Comparison of ENCODE assay signal across 1 cellular context in the genomic region with DNA sequence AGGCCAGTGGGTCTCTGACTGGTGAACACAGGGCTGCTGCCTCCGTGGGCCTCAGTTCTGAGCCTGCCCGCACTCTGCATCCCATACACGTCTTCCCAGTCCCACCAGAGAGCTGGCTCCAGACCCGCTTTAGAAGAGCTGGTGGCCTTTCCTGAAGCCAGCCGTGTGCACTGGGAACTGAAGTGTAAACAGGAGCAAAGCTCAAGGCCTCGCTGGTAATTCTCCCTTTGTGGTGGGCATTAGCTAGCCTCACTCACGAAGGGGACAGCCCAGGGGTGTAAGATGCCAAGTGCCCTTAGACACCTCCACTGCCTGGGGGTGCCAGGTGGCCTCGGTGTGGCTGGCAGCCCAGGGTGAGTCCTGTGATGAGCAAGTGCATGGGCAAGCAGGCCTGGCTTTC.
TF ChIP-seq lines count a peak whose summit lies in the region.

No MANE protein-coding gene starts in this region.

TF ChIP-seq in HepG2, 621 proteins besides CTCF, POLR2A, EP300 and RAD21 (continued from another document and continues in another):
- TF ChIP-seq, protein P1, sequence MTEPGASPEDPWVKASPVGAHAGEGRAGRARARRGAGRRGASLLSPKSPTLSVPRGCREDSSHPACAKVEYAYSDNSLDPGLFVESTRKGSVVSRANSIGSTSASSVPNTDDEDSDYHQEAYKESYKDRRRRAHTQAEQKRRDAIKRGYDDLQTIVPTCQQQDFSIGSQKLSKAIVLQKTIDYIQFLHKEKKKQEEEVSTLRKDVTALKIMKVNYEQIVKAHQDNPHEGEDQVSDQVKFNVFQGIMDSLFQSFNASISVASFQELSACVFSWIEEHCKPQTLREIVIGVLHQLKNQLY (CRISPR knock-in tag; IDR thresholded peaks at IDR 0.05) = 0 out of 2 replicates have a peak, but pooled peaks have one; percentile 29
- TF ChIP-seq RBAK (CRISPR knock-in tag; IDR thresholded peaks at IDR 0.05) (no peak), ZFP82 (CRISPR knock-in tag; IDR thresholded peaks at IDR 0.05; ENCODE audit: borderline replicate concordance) (no peak), MATR3 (CRISPR knock-in tag; IDR thresholded peaks at IDR 0.05) (no peak), MED13 (CRISPR knock-in tag; IDR thresholded peaks at IDR 0.05) (no peak), HOXA3 (CRISPR knock-in tag; IDR thresholded peaks at IDR 0.05) (peak; percentile 44), ZNF790 (CRISPR knock-in tag; IDR thresholded peaks at IDR 0.05; ENCODE audit: borderline replicate concordance) (no peak), ZNF224 (CRISPR knock-in tag; IDR thresholded peaks at IDR 0.05) (0 out of 2 replicates have a peak, but pooled peaks have one; percentile 37), NFIB (CRISPR knock-in tag; IDR thresholded peaks at IDR 0.05; ENCODE audit: borderline replicate concordance) (no peak), HMG20A (CRISPR knock-in tag; IDR thresholded peaks at IDR 0.05; ENCODE audit: borderline replicate concordance) (peak; percentile 47; the same call in 1 of the 2 replicates), NFKB2 (CRISPR knock-in tag; IDR thresholded peaks at IDR 0.05; ENCODE audit: borderline replicate concordance) (no peak), KDM1A (CRISPR knock-in tag; IDR thresholded peaks at IDR 0.05) (0 out of 2 replicates have a peak, but pooled peaks have one; percentile 23), HNF4A (CRISPR knock-in tag; IDR thresholded peaks at IDR 0.05) (peak; percentile 95), ZNF256 (CRISPR knock-in tag; conservative IDR thresholded peaks at IDR 0.05) (no peak), MED1 (CRISPR knock-in tag; IDR thresholded peaks at IDR 0.05) (peak; percentile 61), ATM (IDR thresholded peaks at IDR 0.05; ENCODE audit: borderline replicate concordance) (no peak), ZNF329 (CRISPR knock-in tag; IDR thresholded peaks at IDR 0.05; ENCODE audit: low read depth) (0 out of 2 replicates have a peak, but pooled peaks have one; percentile 23), MTA1 (CRISPR knock-in tag; IDR thresholded peaks at IDR 0.05; ENCODE audit: borderline replicate concordance) (peak; percentile 94; the same call in 1 of the 2 replicates), ZNF331 (CRISPR knock-in tag; IDR thresholded peaks at IDR 0.05) (peak; percentile 27; the same call in 1 of the 2 replicates), KLF6 (CRISPR knock-in tag; IDR thresholded peaks at IDR 0.05) (no peak), ZNF737 (CRISPR knock-in tag; IDR thresholded peaks at IDR 0.05; ENCODE audit: borderline replicate concordance) (no peak), MED8 (CRISPR knock-in tag; IDR thresholded peaks at IDR 0.05; ENCODE audit: insufficient replicate concordance) (no peak), YEATS4 (CRISPR knock-in tag; IDR thresholded peaks at IDR 0.05; ENCODE audit: borderline replicate concordance) (peak; percentile 44; the same call in 1 of the 2 replicates), SALL1 (CRISPR knock-in tag; IDR thresholded peaks at IDR 0.05) (peak; percentile 72)
- TF ChIP-seq, protein P2, sequence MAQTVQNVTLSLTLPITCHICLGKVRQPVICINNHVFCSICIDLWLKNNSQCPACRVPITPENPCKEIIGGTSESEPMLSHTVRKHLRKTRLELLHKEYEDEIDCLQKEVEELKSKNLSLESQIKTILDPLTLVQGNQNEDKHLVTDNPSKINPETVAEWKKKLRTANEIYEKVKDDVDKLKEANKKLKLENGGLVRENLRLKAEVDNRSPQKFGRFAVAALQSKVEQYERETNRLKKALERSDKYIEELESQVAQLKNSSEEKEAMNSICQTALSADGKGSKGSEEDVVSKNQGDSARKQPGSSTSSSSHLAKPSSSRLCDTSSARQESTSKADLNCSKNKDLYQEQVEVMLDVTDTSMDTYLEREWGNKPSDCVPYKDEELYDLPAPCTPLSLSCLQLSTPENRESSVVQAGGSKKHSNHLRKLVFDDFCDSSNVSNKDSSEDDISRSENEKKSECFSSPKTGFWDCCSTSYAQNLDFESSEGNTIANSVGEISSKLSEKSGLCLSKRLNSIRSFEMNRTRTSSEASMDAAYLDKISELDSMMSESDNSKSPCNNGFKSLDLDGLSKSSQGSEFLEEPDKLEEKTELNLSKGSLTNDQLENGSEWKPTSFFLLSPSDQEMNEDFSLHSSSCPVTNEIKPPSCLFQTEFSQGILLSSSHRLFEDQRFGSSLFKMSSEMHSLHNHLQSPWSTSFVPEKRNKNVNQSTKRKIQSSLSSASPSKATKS (CRISPR knock-in tag; IDR thresholded peaks at IDR 0.05) = no peak
- TF ChIP-seq, protein P3, sequence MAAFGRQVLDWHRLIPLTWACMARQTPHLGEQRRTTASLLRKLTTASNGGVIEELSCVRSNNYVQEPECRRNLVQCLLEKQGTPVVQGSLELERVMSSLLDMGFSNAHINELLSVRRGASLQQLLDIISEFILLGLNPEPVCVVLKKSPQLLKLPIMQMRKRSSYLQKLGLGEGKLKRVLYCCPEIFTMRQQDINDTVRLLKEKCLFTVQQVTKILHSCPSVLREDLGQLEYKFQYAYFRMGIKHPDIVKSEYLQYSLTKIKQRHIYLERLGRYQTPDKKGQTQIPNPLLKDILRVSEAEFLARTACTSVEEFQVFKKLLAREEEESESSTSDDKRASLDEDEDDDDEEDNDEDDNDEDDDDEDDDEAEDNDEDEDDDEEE (CRISPR knock-in tag; IDR thresholded peaks at IDR 0.05) = no peak
- TF ChIP-seq, protein P4, sequence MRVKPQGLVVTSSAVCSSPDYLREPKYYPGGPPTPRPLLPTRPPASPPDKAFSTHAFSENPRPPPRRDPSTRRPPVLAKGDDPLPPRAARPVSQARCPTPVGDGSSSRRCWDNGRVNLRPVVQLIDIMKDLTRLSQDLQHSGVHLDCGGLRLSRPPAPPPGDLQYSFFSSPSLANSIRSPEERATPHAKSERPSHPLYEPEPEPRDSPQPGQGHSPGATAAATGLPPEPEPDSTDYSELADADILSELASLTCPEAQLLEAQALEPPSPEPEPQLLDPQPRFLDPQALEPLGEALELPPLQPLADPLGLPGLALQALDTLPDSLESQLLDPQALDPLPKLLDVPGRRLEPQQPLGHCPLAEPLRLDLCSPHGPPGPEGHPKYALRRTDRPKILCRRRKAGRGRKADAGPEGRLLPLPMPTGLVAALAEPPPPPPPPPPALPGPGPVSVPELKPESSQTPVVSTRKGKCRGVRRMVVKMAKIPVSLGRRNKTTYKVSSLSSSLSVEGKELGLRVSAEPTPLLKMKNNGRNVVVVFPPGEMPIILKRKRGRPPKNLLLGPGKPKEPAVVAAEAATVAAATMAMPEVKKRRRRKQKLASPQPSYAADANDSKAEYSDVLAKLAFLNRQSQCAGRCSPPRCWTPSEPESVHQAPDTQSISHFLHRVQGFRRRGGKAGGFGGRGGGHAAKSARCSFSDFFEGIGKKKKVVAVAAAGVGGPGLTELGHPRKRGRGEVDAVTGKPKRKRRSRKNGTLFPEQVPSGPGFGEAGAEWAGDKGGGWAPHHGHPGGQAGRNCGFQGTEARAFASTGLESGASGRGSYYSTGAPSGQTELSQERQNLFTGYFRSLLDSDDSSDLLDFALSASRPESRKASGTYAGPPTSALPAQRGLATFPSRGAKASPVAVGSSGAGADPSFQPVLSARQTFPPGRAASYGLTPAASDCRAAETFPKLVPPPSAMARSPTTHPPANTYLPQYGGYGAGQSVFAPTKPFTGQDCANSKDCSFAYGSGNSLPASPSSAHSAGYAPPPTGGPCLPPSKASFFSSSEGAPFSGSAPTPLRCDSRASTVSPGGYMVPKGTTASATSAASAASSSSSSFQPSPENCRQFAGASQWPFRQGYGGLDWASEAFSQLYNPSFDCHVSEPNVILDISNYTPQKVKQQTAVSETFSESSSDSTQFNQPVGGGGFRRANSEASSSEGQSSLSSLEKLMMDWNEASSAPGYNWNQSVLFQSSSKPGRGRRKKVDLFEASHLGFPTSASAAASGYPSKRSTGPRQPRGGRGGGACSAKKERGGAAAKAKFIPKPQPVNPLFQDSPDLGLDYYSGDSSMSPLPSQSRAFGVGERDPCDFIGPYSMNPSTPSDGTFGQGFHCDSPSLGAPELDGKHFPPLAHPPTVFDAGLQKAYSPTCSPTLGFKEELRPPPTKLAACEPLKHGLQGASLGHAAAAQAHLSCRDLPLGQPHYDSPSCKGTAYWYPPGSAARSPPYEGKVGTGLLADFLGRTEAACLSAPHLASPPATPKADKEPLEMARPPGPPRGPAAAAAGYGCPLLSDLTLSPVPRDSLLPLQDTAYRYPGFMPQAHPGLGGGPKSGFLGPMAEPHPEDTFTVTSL (CRISPR knock-in tag; IDR thresholded peaks at IDR 0.05; ENCODE audit: borderline replicate concordance) = peak; percentile 68; the same call in 1 of the 2 replicates
- TF ChIP-seq, protein P5, sequence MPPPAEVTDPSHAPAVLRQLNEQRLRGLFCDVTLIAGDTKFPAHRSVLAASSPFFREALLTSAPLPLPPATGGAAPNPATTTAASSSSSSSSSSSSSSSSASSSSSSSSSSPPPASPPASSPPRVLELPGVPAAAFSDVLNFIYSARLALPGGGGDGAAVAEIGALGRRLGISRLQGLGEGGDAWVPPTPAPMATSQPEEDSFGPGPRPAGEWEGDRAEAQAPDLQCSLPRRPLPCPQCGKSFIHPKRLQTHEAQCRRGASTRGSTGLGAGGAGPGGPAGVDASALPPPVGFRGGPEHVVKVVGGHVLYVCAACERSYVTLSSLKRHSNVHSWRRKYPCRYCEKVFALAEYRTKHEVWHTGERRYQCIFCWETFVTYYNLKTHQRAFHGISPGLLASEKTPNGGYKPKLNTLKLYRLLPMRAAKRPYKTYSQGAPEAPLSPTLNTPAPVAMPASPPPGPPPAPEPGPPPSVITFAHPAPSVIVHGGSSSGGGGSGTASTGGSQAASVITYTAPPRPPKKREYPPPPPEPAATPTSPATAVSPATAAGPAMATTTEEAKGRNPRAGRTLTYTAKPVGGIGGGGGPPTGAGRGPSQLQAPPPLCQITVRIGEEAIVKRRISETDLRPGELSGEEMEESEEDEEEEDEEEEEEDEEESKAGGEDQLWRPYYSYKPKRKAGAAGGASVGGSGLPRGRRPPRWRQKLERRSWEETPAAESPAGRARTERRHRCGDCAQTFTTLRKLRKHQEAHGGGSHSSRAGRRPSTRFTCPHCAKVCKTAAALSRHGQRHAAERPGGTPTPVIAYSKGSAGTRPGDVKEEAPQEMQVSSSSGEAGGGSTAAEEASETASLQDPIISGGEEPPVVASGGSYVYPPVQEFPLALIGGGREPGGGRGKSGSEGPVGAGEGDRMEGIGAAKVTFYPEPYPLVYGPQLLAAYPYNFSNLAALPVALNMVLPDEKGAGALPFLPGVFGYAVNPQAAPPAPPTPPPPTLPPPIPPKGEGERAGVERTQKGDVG (CRISPR knock-in tag; IDR thresholded peaks at IDR 0.05; ENCODE audit: borderline replicate concordance) = no peak
- TF ChIP-seq, protein P6, sequence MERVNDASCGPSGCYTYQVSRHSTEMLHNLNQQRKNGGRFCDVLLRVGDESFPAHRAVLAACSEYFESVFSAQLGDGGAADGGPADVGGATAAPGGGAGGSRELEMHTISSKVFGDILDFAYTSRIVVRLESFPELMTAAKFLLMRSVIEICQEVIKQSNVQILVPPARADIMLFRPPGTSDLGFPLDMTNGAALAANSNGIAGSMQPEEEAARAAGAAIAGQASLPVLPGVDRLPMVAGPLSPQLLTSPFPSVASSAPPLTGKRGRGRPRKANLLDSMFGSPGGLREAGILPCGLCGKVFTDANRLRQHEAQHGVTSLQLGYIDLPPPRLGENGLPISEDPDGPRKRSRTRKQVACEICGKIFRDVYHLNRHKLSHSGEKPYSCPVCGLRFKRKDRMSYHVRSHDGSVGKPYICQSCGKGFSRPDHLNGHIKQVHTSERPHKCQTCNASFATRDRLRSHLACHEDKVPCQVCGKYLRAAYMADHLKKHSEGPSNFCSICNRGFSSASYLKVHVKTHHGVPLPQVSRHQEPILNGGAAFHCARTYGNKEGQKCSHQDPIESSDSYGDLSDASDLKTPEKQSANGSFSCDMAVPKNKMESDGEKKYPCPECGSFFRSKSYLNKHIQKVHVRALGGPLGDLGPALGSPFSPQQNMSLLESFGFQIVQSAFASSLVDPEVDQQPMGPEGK (CRISPR knock-in tag; IDR thresholded peaks at IDR 0.05) = peak; percentile 55; the same call in 1 of the 2 replicates
- TF ChIP-seq, protein P7, sequence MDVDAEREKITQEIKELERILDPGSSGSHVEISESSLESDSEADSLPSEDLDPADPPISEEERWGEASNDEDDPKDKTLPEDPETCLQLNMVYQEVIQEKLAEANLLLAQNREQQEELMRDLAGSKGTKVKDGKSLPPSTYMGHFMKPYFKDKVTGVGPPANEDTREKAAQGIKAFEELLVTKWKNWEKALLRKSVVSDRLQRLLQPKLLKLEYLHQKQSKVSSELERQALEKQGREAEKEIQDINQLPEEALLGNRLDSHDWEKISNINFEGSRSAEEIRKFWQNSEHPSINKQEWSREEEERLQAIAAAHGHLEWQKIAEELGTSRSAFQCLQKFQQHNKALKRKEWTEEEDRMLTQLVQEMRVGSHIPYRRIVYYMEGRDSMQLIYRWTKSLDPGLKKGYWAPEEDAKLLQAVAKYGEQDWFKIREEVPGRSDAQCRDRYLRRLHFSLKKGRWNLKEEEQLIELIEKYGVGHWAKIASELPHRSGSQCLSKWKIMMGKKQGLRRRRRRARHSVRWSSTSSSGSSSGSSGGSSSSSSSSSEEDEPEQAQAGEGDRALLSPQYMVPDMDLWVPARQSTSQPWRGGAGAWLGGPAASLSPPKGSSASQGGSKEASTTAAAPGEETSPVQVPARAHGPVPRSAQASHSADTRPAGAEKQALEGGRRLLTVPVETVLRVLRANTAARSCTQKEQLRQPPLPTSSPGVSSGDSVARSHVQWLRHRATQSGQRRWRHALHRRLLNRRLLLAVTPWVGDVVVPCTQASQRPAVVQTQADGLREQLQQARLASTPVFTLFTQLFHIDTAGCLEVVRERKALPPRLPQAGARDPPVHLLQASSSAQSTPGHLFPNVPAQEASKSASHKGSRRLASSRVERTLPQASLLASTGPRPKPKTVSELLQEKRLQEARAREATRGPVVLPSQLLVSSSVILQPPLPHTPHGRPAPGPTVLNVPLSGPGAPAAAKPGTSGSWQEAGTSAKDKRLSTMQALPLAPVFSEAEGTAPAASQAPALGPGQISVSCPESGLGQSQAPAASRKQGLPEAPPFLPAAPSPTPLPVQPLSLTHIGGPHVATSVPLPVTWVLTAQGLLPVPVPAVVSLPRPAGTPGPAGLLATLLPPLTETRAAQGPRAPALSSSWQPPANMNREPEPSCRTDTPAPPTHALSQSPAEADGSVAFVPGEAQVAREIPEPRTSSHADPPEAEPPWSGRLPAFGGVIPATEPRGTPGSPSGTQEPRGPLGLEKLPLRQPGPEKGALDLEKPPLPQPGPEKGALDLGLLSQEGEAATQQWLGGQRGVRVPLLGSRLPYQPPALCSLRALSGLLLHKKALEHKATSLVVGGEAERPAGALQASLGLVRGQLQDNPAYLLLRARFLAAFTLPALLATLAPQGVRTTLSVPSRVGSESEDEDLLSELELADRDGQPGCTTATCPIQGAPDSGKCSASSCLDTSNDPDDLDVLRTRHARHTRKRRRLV (CRISPR knock-in tag; IDR thresholded peaks at IDR 0.05) = no peak
- TF ChIP-seq, protein P8, sequence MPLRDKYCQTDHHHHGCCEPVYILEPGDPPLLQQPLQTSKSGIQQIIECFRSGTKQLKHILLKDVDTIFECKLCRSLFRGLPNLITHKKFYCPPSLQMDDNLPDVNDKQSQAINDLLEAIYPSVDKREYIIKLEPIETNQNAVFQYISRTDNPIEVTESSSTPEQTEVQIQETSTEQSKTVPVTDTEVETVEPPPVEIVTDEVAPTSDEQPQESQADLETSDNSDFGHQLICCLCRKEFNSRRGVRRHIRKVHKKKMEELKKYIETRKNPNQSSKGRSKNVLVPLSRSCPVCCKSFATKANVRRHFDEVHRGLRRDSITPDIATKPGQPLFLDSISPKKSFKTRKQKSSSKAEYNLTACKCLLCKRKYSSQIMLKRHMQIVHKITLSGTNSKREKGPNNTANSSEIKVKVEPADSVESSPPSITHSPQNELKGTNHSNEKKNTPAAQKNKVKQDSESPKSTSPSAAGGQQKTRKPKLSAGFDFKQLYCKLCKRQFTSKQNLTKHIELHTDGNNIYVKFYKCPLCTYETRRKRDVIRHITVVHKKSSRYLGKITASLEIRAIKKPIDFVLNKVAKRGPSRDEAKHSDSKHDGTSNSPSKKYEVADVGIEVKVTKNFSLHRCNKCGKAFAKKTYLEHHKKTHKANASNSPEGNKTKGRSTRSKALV (CRISPR knock-in tag; IDR thresholded peaks at IDR 0.05) = peak; percentile 53; the same call in 1 of the 2 replicates
